ENCODE assay signal across 31 cellular contexts in genomic region chr17:17857496-17857895, GRCh38.
"Had no signal": no experiment of that assay in that cellular context is flagged by ENCODE, and none has a peak within 500 bp of the region (broad histone marks: within the 10 kb centered on the region; RNA-seq: fewer than 3 reads in every experiment).

No MANE protein-coding gene starts in this region.

- FAIRE-seq: kidney had no signal

- H3K9me3 ChIP-seq: gastrocnemius medialis, heart left ventricle, left lung, mucosa of descending colon, prostate gland, right atrium auricular region, stomach, testis, tibial nerve, upper lobe of right lung, uterus had no signal

- H3K27me3 Mint-ChIP-seq: effector memory CD8-positive, alpha-beta T cell; naive B cell; natural killer cell treated with Interleukin-12 subunit alpha and Interleukin-12 subunit beta and Interleukin-15 and Interleukin-18, amount 100 ng/mL, for 72 hours had no signal

- ATAC-seq: effector memory CD8-positive, alpha-beta T cell; esophagus mucosa; gastrocnemius medialis; heart left ventricle; left cardiac atrium; left lung; mucosa of descending colon; natural killer cell treated with Interleukin-12 subunit alpha and Interleukin-12 subunit beta and Interleukin-15 and Interleukin-18, amount 100 ng/mL, for 72 hours; sciatic nerve; upper lobe of right lung had no signal

- H3K27ac Mint-ChIP-seq: effector memory CD8-positive, alpha-beta T cell; mesothelial cell of epicardium; natural killer cell treated with Interleukin-12 subunit alpha and Interleukin-12 subunit beta and Interleukin-15 and Interleukin-18, amount 100 ng/mL, for 72 hours had no signal

- H3K36me3 Mint-ChIP-seq: naive B cell; natural killer cell treated with Interleukin-12 subunit alpha and Interleukin-12 subunit beta and Interleukin-15 and Interleukin-18, amount 100 ng/mL, for 72 hours had no signal

- H3K79me2 ChIP-seq: hepatocyte had no signal

- H3K4me1 ChIP-seq: uterus had no signal

- DNase-seq: cortex of kidney; effector memory CD8-positive, alpha-beta T cell; foreskin fibroblast; gastrocnemius medialis; heart left ventricle; kidney; left cardiac atrium; left lung; mesenchymal stem cell; mucosa of descending colon; naive B cell; nucleus accumbens; stimulated activated CD4-positive, alpha-beta T cell treated with anti-CD3 and anti-CD28 coated beads, Interleukin-12 subunit alpha, Interleukin-12 subunit beta, amount 100 ng/mL, for 4 hours; stimulated activated CD4-positive, alpha-beta T cell treated with anti-CD3 and anti-CD28 coated beads, Interleukin-1b, Interleukin-23, amount 100 ng/mL, for 48 hours; stimulated activated CD4-positive, alpha-beta T cell treated with anti-CD3 and anti-CD28 coated beads, Interleukin-4, amount 100 ng/mL, for 1 hour; stimulated activated CD8-positive, alpha-beta memory T cell treated with anti-CD3 and anti-CD28 coated beads, Interleukin-4, amount 100 ng/mL, for 48 hours; stimulated activated naive CD4-positive, alpha-beta T cell; stomach; substantia nigra; testis; upper lobe of right lung; uterus had no signal

- H2AFZ ChIP-seq: hepatocyte had no signal

- H3K4me2 ChIP-seq: hepatocyte, smooth muscle cell had no signal

- H3K9me3 Mint-ChIP-seq: effector memory CD8-positive, alpha-beta T cell; mesothelial cell of epicardium; naive B cell; natural killer cell treated with Interleukin-12 subunit alpha and Interleukin-12 subunit beta and Interleukin-15 and Interleukin-18, amount 100 ng/mL, for 72 hours had no signal

- H3K27ac ChIP-seq: gastrocnemius medialis, hepatocyte, left lung, prostate gland, right atrium auricular region, stomach, upper lobe of right lung, uterus had no signal

- H3K4me3 ChIP-seq: gastrocnemius medialis, heart left ventricle, hepatocyte, left lung, mucosa of descending colon, prostate gland, right atrium auricular region, smooth muscle cell, stomach, testis, tibial nerve, upper lobe of right lung, uterus had no signal

- H3K36me3 ChIP-seq: prostate gland, uterus had no signal

- H3K4me3 Mint-ChIP-seq: effector memory CD8-positive, alpha-beta T cell; mesothelial cell of epicardium; natural killer cell treated with Interleukin-12 subunit alpha and Interleukin-12 subunit beta and Interleukin-15 and Interleukin-18, amount 100 ng/mL, for 72 hours had no signal

- H3K27me3 ChIP-seq: gastrocnemius medialis, heart left ventricle, hepatocyte, left lung, right atrium auricular region, stomach, testis, tibial nerve, upper lobe of right lung, uterus had no signal
